In the genomic region with DNA sequence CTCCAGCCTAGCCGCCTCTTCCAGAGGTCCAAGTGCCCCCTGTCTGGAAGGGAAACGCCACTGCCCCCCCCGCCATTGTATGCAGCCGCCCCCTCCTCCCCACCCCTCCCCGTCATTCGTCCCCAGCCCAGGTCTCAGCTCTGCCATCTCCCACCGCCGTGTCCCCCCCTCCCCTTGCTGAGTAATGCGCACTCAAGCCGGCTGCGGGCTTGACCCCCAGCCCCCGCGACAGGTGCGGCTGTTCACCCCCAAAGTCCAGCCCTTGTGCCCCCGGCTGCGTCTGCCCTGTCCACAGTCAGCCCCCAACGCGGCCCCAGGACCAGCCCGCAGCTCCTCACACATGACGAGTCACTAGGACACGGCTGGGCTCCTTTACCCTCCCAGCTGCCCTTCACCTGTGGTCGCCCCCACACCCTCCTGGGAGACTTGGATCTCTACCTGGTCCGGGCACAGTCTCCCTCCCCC, we compare ENCODE assay signal across 8 cellular contexts. TPM values are rescaled to one million over a fixed set of nuclear protein-coding genes. Genes with fewer than 3 reads are reported as not detected.
DNase-seq lines count a peak whose midpoint lies in the region; ATAC-seq and TF ChIP-seq lines count a peak whose summit lies in the region.

No MANE protein-coding gene starts in this region.

- H3K27me3 ChIP-seq in AG04450 (ENCODE audit: control insufficient read depth, insufficient read depth, low read length) (peaks cover 3% of the 10 kb centered on the region), MM.1S (replicated peaks; ENCODE audit: insufficient read depth, low read length) (peaks cover 19% of the 10 kb centered on the region), mucosa of stomach (ENCODE audit: control insufficient read depth, insufficient read depth, low read length) (peaks cover 13% of the 10 kb centered on the region), foreskin keratinocyte (peaks cover 43% of the 10 kb centered on the region), Karpas-422 (ENCODE audit: low read length) (no peaks in the 10 kb centered on the region)

- H3K4me1 ChIP-seq in MM.1S (ENCODE audit: low read length) (0 out of 2 replicates have a peak, but pooled peaks cover 3% of the 10 kb centered on the region), mucosa of stomach (ENCODE audit: control insufficient read depth, insufficient read depth, low read length) (peaks cover 24% of the 10 kb centered on the region), foreskin keratinocyte (no peaks in the 10 kb centered on the region), Karpas-422 (ENCODE audit: low read length) (no peaks in the 10 kb centered on the region)

- no peak overlapping the region for H2AFZ ChIP-seq in MM.1S (ENCODE audit: low read length)
- no peak overlapping the region for H2AFZ ChIP-seq in Karpas-422 (ENCODE audit: low read length)

- peaks cover 5% of the 10 kb centered on the region; the same call in 1 of the 2 replicates for H3K9me3 ChIP-seq in AG04450 (ENCODE audit: control insufficient read depth, insufficient read depth, low read length)
- H3K9me3 ChIP-seq in MM.1S (replicated peaks; ENCODE audit: insufficient read depth, low read length) = no peaks in the 10 kb centered on the region
- no peaks in the 10 kb centered on the region for H3K9me3 ChIP-seq in mucosa of stomach (ENCODE audit: control insufficient read depth, low read length)
- no peaks in the 10 kb centered on the region for H3K9me3 ChIP-seq in Karpas-422 (ENCODE audit: low read length)

- H3K36me3 ChIP-seq in MM.1S (replicated peaks; ENCODE audit: insufficient read depth, low read length) (no peaks in the 10 kb centered on the region), mucosa of stomach (ENCODE audit: control insufficient read depth, insufficient read depth, low read length) (no peaks in the 10 kb centered on the region), Karpas-422 (ENCODE audit: insufficient read depth, low read length) (no peaks in the 10 kb centered on the region)

- no peak overlapping the region for H3K9ac ChIP-seq in MM.1S (ENCODE audit: low read length)
- peak overlapping the region; percentile 89 for H3K9ac ChIP-seq in mucosa of stomach (ENCODE audit: low read length)
- no peak overlapping the region for H3K9ac ChIP-seq in Karpas-422 (ENCODE audit: low read length)

- no peaks in the 10 kb centered on the region for H4K20me1 ChIP-seq in MM.1S (ENCODE audit: insufficient read depth, low read length)
- no peaks in the 10 kb centered on the region for H4K20me1 ChIP-seq in Karpas-422 (ENCODE audit: insufficient read depth, low read depth, low read length)

- POLR2A ChIA-PET in AG04450 (lab: Yijun Ruan, JAX) = interaction anchor here (0.7 to 1.4 kb wide), 2 partner anchors 39 to 300 kb away, joined by 3 to 4 read pairs; no protein-coding TSS in a partner anchor

- ATAC-seq in foreskin keratinocyte (no peak), GM21360 (IDR thresholded peaks at IDR 0.05; ENCODE audit: unreplicated experiment) (no peak)

- no peak overlapping the region for H3K27ac ChIP-seq in AG04450 (ENCODE audit: low read depth, low read length)
- no peak overlapping the region for H3K27ac ChIP-seq in MM.1S (ENCODE audit: low read length)
- H3K27ac ChIP-seq in coronary artery = peak overlapping the region in 1 of 2 donors; percentile 20
- no peak overlapping the region for H3K27ac ChIP-seq in foreskin keratinocyte
- no peak overlapping the region for H3K27ac ChIP-seq in Karpas-422 (ENCODE audit: low read length)

- H3F3A ChIP-seq in MM.1S (ENCODE audit: insufficient read depth, low read length) = no peaks in the 10 kb centered on the region

- H3K4me2 ChIP-seq in MM.1S (ENCODE audit: low read depth, low read length) (peak overlapping the region; percentile 92; the same call in 1 of the 2 replicates), Karpas-422 (ENCODE audit: low read depth, low read length, poor library complexity, severe bottlenecking) (no peak overlapping the region)

- no peak for TF ChIP-seq CTCF in AG04450 (IDR thresholded peaks at IDR 0.05; ENCODE audit: low read depth, low read length)
- TF ChIP-seq CTCF in MM.1S (IDR thresholded peaks at IDR 0.05; ENCODE audit: low read length) = no peak
- TF ChIP-seq CTCF in coronary artery (IDR thresholded peaks at IDR 0.05) = no peak
- no peak for TF ChIP-seq CTCF in foreskin keratinocyte (conservative IDR thresholded peaks at IDR 0.05)

- H3K79me2 ChIP-seq in MM.1S (ENCODE audit: low read length) (no peaks in the 10 kb centered on the region), Karpas-422 (ENCODE audit: low read length) (no peaks in the 10 kb centered on the region)

- H3K9me2 ChIP-seq in MM.1S (replicated peaks; ENCODE audit: insufficient read depth, low read length) (no peaks in the 10 kb centered on the region), Karpas-422 (replicated peaks; ENCODE audit: insufficient read depth, low read length) (no peaks in the 10 kb centered on the region)

- CTCF ChIA-PET in AG04450 (lab: Charles Lee) = interaction anchor here (0.6 to 1.6 kb wide), 14 partner anchors 15 to 325 kb away, joined by 3 to 10 read pairs (median 4); no protein-coding TSS in a partner anchor

- DNase-seq in AG04450 (ENCODE audit: low read depth, low spot score) (no peak), MM.1S (no peak), coronary artery (ENCODE audit: low spot score) (no peak), foreskin keratinocyte (no peak), Karpas-422 (no peak), LoVo (ENCODE audit: low spot score) (no peak)

- H3K4me3 ChIP-seq in AG04450 (ENCODE audit: low read depth, low read length) (peak overlapping the region; percentile 82), MM.1S (ENCODE audit: low read length) (peak overlapping the region; percentile 59; the same call in 1 of the 2 replicates), coronary artery (peak overlapping the region; percentile 71), mucosa of stomach (ENCODE audit: low read length) (peak overlapping the region; percentile 87), Karpas-422 (ENCODE audit: low read length) (no peak overlapping the region)

RNA-seq across cellular contexts. Expression of a gene that starts 0.6 kb away (rescaled TPM):
- polyA plus RNA-seq in AG04450 (2011; rRNA removed) = 27.5 and 30.6 TPM in 2 replicates
- polyA minus RNA-seq in AG04450 (2011; rRNA and poly(A)+ RNA removed) = 15.5 and 16.9 TPM in 2 replicates
- 0.14 and 0.48 TPM in 2 replicates for total RNA-seq in foreskin keratinocyte
- polyA plus RNA-seq in foreskin keratinocyte = 0.13 and 0.63 TPM in 2 replicates
- not detected in 2 replicates for total RNA-seq in Karpas-422 (2014; rRNA removed; shearing (Covaris generic); ENCODE audit: low replicate concordance)
